ENCODE assay signal across 15 cellular contexts in genomic region chr12:21710944-21711343, GRCh38. TPM values are rescaled to one million over a fixed set of nuclear protein-coding genes. Genes with fewer than 3 reads are reported as not detected.
DNase-seq lines count a peak whose midpoint lies in the region; ATAC-seq, FAIRE-seq and TF ChIP-seq lines count a peak whose summit lies in the region.
"Had no signal": no experiment of that assay in that cellular context is flagged by ENCODE, and none has a peak within 500 bp of the region (broad histone marks: within the 10 kb centered on the region; RNA-seq: fewer than 3 reads in every experiment).

No MANE protein-coding gene starts in this region.

- H3K9me3 Mint-ChIP-seq in T-cell (no peaks in the 10 kb centered on the region), endodermal cell (no peaks in the 10 kb centered on the region)

- H3K9ac ChIP-seq in endodermal cell (ENCODE audit: extremely low read depth, low read length, poor library complexity, severe bottlenecking) (no peak overlapping the region), kidney (ENCODE audit: low read length in 2 of 2) (no peak overlapping the region)

- TF ChIP-seq CTCF in AG09309 (IDR thresholded peaks at IDR 0.05; ENCODE audit: control insufficient read depth, insufficient read depth, low read depth, low read length, missing control alignments) (no peak), heart right ventricle (IDR thresholded peaks at IDR 0.05) (no peak), endodermal cell (conservative IDR thresholded peaks at IDR 0.05) (no peak), kidney (IDR thresholded peaks at IDR 0.05; ENCODE audit: borderline replicate concordance, extremely low read depth, insufficient read depth) (no peak)

- 37 to 63% methylated on average over 2 of the region's 2 CpGs for WGBS in heart right ventricle, 2 donors
- WGBS in endodermal cell (ENCODE audit: insufficient coverage in 1 of 2, insufficient read length in 1 of 2), 2 experiments, result 91 to 98% methylated on average over 2 of the region's 2 CpGs

- H3K27ac ChIP-seq in heart right ventricle, result peak overlapping the region in 9 of 10 donors; percentile 8 to 73 (median 52)
- no peak overlapping the region for H3K27ac ChIP-seq in endodermal cell (ENCODE audit: low read depth, low read length)
- H3K27ac ChIP-seq in kidney (ENCODE audit: low read depth in 2 of 2, low read length in 2 of 2), result no peak overlapping the region
- H3K27ac ChIP-seq: tibial nerve had no signal

- no peak for FAIRE-seq in kidney (lab: Jason Lieb, UNC)

- H3K9me3 ChIP-seq in heart right ventricle, result no peaks in the 10 kb centered on the region
- H3K9me3 ChIP-seq in endodermal cell (ENCODE audit: control insufficient read depth, low read length), result no peaks in the 10 kb centered on the region
- peaks cover 0 to 2% of the 10 kb centered on the region in 2 donors for H3K9me3 ChIP-seq in kidney (ENCODE audit: control insufficient read depth in 1 of 2, low read length in 2 of 2)
- H3K9me3 ChIP-seq: tibial nerve had no signal

- H3K27me3 Mint-ChIP-seq in T-cell (peaks cover 10 to 17% of the 10 kb centered on the region in 2 donors), endodermal cell (ENCODE audit: insufficient read depth) (no peaks in the 10 kb centered on the region)

- ATAC-seq in GM18907 (IDR thresholded peaks at IDR 0.05; ENCODE audit: unreplicated experiment) (peak; percentile 60), HG03520 (IDR thresholded peaks at IDR 0.05; ENCODE audit: unreplicated experiment) (peak; percentile 72), heart right ventricle (peak in 5 of 8 donors; percentile 17 to 55 (median 29)), T-cell (replicated peaks in 1 of 4) (no peak)
- ATAC-seq: activated CD4-positive, CD25-positive, alpha-beta regulatory T cell treated with anti-CD3 and anti-CD28 coated beads, Interleukin-2, amount 50 U/mL, for 24 hours had no signal

- peaks cover 0 to 19% (median 15%) of the 10 kb centered on the region in 9 donors for H3K4me1 ChIP-seq in heart right ventricle
- H3K4me1 ChIP-seq in endodermal cell (ENCODE audit: control insufficient read depth, insufficient read depth, low read length), result no peaks in the 10 kb centered on the region
- H3K4me1 ChIP-seq in kidney (ENCODE audit: control insufficient read depth in 1 of 2, insufficient read depth in 1 of 2, low read depth in 1 of 2, low read length in 2 of 2), result no peaks in the 10 kb centered on the region

- peak; percentile 71 for DNase-seq in AG09309 (ENCODE audit: low read depth)
- DNase-seq in heart right ventricle, result no peak
- no peak for DNase-seq in NCI-H510A (lab: John Stamatoyannopoulos, UW)
- no peak for DNase-seq in T-cell
- no peak for DNase-seq in endodermal cell
- DNase-seq in kidney, result no peak
- DNase-seq: activated T-cell treated with anti-CD3 and anti-CD28 coated beads for 4 hours, COR-L47, H7, MV-4-11, occipital lobe had no signal

- H3K4me3 Mint-ChIP-seq in T-cell (no peak overlapping the region), endodermal cell (no peak overlapping the region)

- POLR2A ChIA-PET in T-cell (lab: Charles Lee), result interaction anchor here in 1 of 2 donors (0.6 kb wide), 1 partner anchor 297 kb away, joined by 3 read pairs; no protein-coding TSS in a partner anchor

- H3K4me3 ChIP-seq in AG09309 (ENCODE audit: control insufficient read depth, low read depth, low read length) (no peak overlapping the region), heart right ventricle (no peak overlapping the region), endodermal cell (ENCODE audit: low read length) (no peak overlapping the region), kidney (ENCODE audit: low read length in 2 of 2) (no peak overlapping the region)
- H3K4me3 ChIP-seq: tibial nerve had no signal

- H3K4me1 Mint-ChIP-seq in T-cell, result peaks cover 0 to 6% (median 0%) of the 10 kb centered on the region in 3 donors
- H3K4me1 Mint-ChIP-seq in endodermal cell, result peaks cover 3% of the 10 kb centered on the region

- CTCF ChIA-PET in T-cell (lab: Charles Lee), result no interaction called here

- H3K27ac Mint-ChIP-seq in T-cell (no peak overlapping the region), endodermal cell (no peak overlapping the region)

- no peaks in the 10 kb centered on the region for H3K27me3 ChIP-seq in heart right ventricle
- H3K27me3 ChIP-seq in endodermal cell (ENCODE audit: control insufficient read depth, insufficient read depth, low read length, poor library complexity, severe bottlenecking), result no peaks in the 10 kb centered on the region
- H3K27me3 ChIP-seq: tibial nerve had no signal

- no peaks in the 10 kb centered on the region for H3K36me3 Mint-ChIP-seq in T-cell
- no peaks in the 10 kb centered on the region for H3K36me3 Mint-ChIP-seq in endodermal cell (ENCODE audit: low read depth)

- intact Hi-C loops in heart right ventricle (cut with DNase I), result loop anchor here in 3 of 10 donors (5.0 to 10.0 kb wide), 4 partner anchors 54 to 104 kb away; partner anchors contain the start of gene KCNJ8 (in 1 of the 3)
- intact Hi-C loops in kidney (cut with DNase I), result no loop called here

- H3K36me3 ChIP-seq in heart right ventricle (no peaks in the 10 kb centered on the region), endodermal cell (ENCODE audit: control insufficient read depth, insufficient read depth, low read length) (no peaks in the 10 kb centered on the region), kidney (ENCODE audit: control insufficient read depth in 1 of 2, insufficient read depth in 2 of 2, low read length in 2 of 2) (no peaks in the 10 kb centered on the region)
- H3K36me3 ChIP-seq: tibial nerve had no signal

RNA-seq across cellular contexts. Expression of gene LDHB, which starts 53.3 kb away (rescaled TPM):
- 1,000 to 10,000 TPM; 1,251 to 3,111 (median 2,389) TPM for total RNA-seq in heart right ventricle
- 1,000 to 10,000 TPM; 1,053 to 1,184 TPM for polyA plus RNA-seq in heart right ventricle
- total RNA-seq in T-cell, result 100 to 1,000 TPM; 680 to 879 (median 854) TPM
- 1,000 to 10,000 TPM in 1 of 2 donors, 100 to 1,000 TPM in 1; 917 to 1,694 TPM for total RNA-seq in endodermal cell
- polyA plus RNA-seq in endodermal cell (2013, experiment 1 of 2), result 934 TPM
- 808 TPM for polyA plus RNA-seq in endodermal cell (2013, experiment 2 of 2)
- 1,158 TPM for total RNA-seq in kidney
- 2,485 TPM for polyA plus RNA-seq in kidney (ENCODE audit: insufficient read depth, low read depth, low replicate concordance)

Comparison
In these comparisons a context has a peak if more than half of its experiments do, and no peak if none do; other contexts are left out.
1. ATAC-seq: peak in GM18907 (single experiment), HG03520 (single experiment) and heart right ventricle (5 of 8); none in T-cell (0 of 4).
2. H3K27ac ChIP-seq: peak in heart right ventricle (9 of 10); none in endodermal cell (single experiment) and kidney (0 of 2).